ENCODE assay signal across 1 cellular context in genomic region chr11:62340269-62340901, GRCh38.
TF ChIP-seq lines count a peak whose summit lies in the region.

No MANE protein-coding gene starts in this region.

TF ChIP-seq in H1, 55 proteins besides CTCF, POLR2A, EP300 and RAD21 (continued from another document):
- TF ChIP-seq RBBP5 (IDR thresholded peaks at IDR 0.05; ENCODE audit: borderline replicate concordance, low read depth, low read length) = no peak
